14 cellular contexts compared by ENCODE assay signal in the genomic region with DNA sequence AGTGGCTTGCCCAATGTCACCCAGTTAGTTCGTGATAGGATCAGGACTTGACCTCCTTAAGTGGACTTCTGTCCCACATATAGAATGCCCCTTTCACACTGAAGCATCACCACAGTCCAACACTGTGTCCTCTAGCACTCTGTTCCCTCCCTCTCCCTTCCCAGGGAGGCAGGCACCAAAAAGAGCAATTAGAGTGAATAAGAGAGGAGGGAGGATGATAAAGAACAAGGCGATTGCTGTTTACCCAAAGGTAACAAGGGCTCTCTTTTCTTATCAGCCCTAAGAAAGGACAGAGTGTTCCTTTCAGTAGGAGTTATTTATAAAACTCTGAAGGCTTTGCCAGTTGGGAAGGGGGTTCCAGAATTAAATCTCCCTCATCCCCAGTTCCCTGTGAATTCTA.
"Had no signal": no experiment of that assay in that cellular context is flagged by ENCODE, and none has a peak within 500 bp of the region (broad histone marks: within the 10 kb centered on the region; RNA-seq: fewer than 3 reads in every experiment).

No MANE protein-coding gene starts in this region.

- H3K9me3 ChIP-seq: esophagus squamous epithelium, right lobe of liver, thoracic aorta had no signal

- H3K4me3 ChIP-seq: esophagus squamous epithelium, right lobe of liver, smooth muscle cell, thoracic aorta had no signal

- ATAC-seq: activated T-cell treated with anti-CD3 and anti-CD28 coated beads, Interleukin-2, amount 50 U/mL, for 4 hours; left cardiac atrium; right lobe of liver had no signal

- H3K4me3 Mint-ChIP-seq: activated naive CD4-positive, alpha-beta T cell treated with anti-CD3 and anti-CD28 coated beads for 36 hours; activated T-cell treated with anti-CD3 and anti-CD28 coated beads, Interleukin-2, amount 50 U/mL, for 4 hours had no signal

- DNase-seq: activated CD4-positive, alpha-beta T cell treated with anti-CD3 and anti-CD28 coated beads, Interleukin-2, amount 50 U/mL, for 1 hour; activated CD8-positive, alpha-beta memory T cell treated with anti-CD3 and anti-CD28 coated beads, Interleukin-2, amount 50 U/mL, for 4 hours; activated naive CD4-positive, alpha-beta T cell treated with anti-CD3 and anti-CD28 coated beads for 36 hours; activated T-cell treated with anti-CD3 and anti-CD28 coated beads, Interleukin-2, amount 50 U/mL, for 4 hours; anterior cingulate cortex; cerebellar nuclear complex; cortex of kidney; effector CD8-positive, alpha-beta T cell; esophagus squamous epithelium; left cardiac atrium; right lobe of liver; stimulated activated CD4-positive, alpha-beta T cell treated with anti-CD3 and anti-CD28 coated beads, Interleukin-4, amount 100 ng/mL, for 1 hour had no signal

- H3K4me1 ChIP-seq: esophagus squamous epithelium, right lobe of liver had no signal

- H3K27ac Mint-ChIP-seq: activated naive CD4-positive, alpha-beta T cell treated with anti-CD3 and anti-CD28 coated beads for 36 hours had no signal

- H3K4me2 ChIP-seq: smooth muscle cell had no signal

- H3K27me3 ChIP-seq: esophagus squamous epithelium, right lobe of liver had no signal

- H3K9me3 Mint-ChIP-seq: activated naive CD4-positive, alpha-beta T cell treated with anti-CD3 and anti-CD28 coated beads for 36 hours; activated T-cell treated with anti-CD3 and anti-CD28 coated beads, Interleukin-2, amount 50 U/mL, for 4 hours had no signal

- H3K36me3 ChIP-seq: esophagus squamous epithelium, right lobe of liver, thoracic aorta had no signal

- H3K27ac ChIP-seq: esophagus squamous epithelium, right lobe of liver, thoracic aorta had no signal
